Comparison of ENCODE assay signal across 1 cellular context in the genomic region with DNA sequence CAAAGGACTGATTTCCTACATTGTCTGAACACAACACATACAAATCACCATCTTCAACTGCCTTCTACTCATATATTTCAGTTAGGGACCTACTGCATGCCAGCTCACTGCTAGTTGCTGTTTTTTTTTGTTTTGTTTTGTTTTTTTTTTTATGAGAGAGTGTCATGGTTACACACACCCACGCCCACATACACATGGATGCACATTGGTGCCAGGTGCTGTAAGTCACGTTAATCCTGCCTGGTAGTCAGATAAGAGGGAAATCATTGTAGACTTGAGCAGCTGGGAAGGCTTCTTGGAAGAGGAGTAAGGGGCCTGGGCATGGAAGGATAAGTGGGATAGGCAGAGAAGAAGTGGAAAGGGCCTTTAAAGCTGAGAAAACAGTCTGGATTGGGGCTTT.
TF ChIP-seq lines count a peak whose summit lies in the region.

No MANE protein-coding gene starts in this region.

TF ChIP-seq in HepG2, 621 proteins besides CTCF, POLR2A, EP300 and RAD21 (continued from another document):
- TF ChIP-seq, protein P1, sequence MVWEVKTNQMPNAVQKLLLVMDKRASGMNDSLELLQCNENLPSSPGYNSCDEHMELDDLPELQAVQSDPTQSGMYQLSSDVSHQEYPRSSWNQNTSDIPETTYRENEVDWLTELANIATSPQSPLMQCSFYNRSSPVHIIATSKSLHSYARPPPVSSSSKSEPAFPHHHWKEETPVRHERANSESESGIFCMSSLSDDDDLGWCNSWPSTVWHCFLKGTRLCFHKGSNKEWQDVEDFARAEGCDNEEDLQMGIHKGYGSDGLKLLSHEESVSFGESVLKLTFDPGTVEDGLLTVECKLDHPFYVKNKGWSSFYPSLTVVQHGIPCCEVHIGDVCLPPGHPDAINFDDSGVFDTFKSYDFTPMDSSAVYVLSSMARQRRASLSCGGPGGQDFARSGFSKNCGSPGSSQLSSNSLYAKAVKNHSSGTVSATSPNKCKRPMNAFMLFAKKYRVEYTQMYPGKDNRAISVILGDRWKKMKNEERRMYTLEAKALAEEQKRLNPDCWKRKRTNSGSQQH (CRISPR knock-in tag; IDR thresholded peaks at IDR 0.05; ENCODE audit: low read depth): no peak
- TF ChIP-seq AGO1 (IDR thresholded peaks at IDR 0.05; ENCODE audit: low read depth, low read length, poor library complexity, severe bottlenecking): no peak
- no peak for TF ChIP-seq ZNF274 (CRISPR knock-in tag; IDR thresholded peaks at IDR 0.05)
- TF ChIP-seq, protein P2, sequence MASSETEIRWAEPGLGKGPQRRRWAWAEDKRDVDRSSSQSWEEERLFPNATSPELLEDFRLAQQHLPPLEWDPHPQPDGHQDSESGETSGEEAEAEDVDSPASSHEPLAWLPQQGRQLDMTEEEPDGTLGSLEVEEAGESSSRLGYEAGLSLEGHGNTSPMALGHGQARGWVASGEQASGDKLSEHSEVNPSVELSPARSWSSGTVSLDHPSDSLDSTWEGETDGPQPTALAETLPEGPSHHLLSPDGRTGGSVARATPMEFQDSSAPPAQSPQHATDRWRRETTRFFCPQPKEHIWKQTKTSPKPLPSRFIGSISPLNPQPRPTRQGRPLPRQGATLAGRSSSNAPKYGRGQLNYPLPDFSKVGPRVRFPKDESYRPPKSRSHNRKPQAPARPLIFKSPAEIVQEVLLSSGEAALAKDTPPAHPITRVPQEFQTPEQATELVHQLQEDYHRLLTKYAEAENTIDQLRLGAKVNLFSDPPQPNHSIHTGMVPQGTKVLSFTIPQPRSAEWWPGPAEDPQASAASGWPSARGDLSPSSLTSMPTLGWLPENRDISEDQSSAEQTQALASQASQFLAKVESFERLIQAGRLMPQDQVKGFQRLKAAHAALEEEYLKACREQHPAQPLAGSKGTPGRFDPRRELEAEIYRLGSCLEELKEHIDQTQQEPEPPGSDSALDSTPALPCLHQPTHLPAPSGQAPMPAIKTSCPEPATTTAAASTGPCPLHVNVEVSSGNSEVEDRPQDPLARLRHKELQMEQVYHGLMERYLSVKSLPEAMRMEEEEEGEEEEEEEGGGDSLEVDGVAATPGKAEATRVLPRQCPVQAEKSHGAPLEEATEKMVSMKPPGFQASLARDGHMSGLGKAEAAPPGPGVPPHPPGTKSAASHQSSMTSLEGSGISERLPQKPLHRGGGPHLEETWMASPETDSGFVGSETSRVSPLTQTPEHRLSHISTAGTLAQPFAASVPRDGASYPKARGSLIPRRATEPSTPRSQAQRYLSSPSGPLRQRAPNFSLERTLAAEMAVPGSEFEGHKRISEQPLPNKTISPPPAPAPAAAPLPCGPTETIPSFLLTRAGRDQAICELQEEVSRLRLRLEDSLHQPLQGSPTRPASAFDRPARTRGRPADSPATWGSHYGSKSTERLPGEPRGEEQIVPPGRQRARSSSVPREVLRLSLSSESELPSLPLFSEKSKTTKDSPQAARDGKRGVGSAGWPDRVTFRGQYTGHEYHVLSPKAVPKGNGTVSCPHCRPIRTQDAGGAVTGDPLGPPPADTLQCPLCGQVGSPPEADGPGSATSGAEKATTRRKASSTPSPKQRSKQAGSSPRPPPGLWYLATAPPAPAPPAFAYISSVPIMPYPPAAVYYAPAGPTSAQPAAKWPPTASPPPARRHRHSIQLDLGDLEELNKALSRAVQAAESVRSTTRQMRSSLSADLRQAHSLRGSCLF (CRISPR knock-in tag; IDR thresholded peaks at IDR 0.05; ENCODE audit: borderline replicate concordance): no peak
- TF ChIP-seq ZNF205 (CRISPR knock-in tag; IDR thresholded peaks at IDR 0.05): no peak
- TF ChIP-seq NRL (CRISPR knock-in tag; IDR thresholded peaks at IDR 0.05; ENCODE audit: borderline replicate concordance): no peak
- TF ChIP-seq, protein P3, sequence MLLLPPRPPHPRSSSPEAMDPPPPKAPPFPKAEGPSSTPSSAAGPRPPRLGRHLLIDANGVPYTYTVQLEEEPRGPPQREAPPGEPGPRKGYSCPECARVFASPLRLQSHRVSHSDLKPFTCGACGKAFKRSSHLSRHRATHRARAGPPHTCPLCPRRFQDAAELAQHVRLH (CRISPR knock-in tag; IDR thresholded peaks at IDR 0.05; ENCODE audit: borderline replicate concordance, low read depth): no peak
- TF ChIP-seq ZNF749 (CRISPR knock-in tag; IDR thresholded peaks at IDR 0.05; ENCODE audit: borderline replicate concordance): no peak
- no peak for TF ChIP-seq HNRNPLL (IDR thresholded peaks at IDR 0.05; ENCODE audit: low read depth, low read length, poor library complexity, severe bottlenecking)
